In the genomic region with DNA sequence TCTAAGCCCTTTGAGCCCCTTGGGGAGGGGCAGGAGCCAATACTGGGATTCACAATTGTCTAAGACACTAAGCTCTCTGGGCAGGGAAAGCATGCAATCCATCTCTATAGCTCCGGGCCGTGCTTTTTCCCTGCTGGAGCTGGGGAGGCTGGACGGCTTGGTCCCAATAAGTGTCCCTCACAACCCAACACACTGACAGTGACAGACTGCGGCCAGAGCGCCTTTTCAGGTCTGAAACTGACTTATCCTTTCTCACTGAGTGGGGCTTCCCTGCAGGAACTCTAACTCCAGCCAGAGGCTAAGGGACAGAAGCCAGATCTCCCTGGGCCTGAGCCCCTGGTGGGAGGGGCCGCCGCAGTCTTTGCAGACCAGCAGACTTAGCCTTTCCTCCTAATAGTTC, we compare ENCODE assay signal across 28 cellular contexts.
"Had no signal": no experiment of that assay in that cellular context is flagged by ENCODE, and none has a peak within 500 bp of the region (broad histone marks: within the 10 kb centered on the region; RNA-seq: fewer than 3 reads in every experiment).

No MANE protein-coding gene starts in this region.

- H3K9me3 Mint-ChIP-seq: stimulated activated effector memory CD8-positive, alpha-beta T cell treated with anti-CD3 and anti-CD28 coated beads, Interleukin-12 subunit alpha, Interleukin-12 subunit beta, amount 100 ng/mL, for 72 hours; stimulated activated memory B cell treated with anti-CD40 and anti-IgM and Interleukin-4, amounts not matched to agents 10 μg/mL and 1 μg/mL and 100 μg/mL, for 72 hours; stimulated activated naive B cell treated with anti-CD40 and anti-IgM and Interleukin-4, amounts not matched to agents 10 μg/mL and 1 μg/mL and 100 μg/mL, for 72 hours; stimulated activated naive CD8-positive, alpha-beta T cell treated with anti-CD3 and anti-CD28 coated beads, Interleukin-15, amount 100 ng/mL, for 72 hours; stimulated activated naive CD8-positive, alpha-beta T cell treated with anti-CD3 and anti-CD28 coated beads, Interleukin-15, Interleukin-2, amounts not matched to agents 100 ng/mL and 50 ng/mL, for 24 hours; type B pancreatic cell had no signal

- H3K4me3 ChIP-seq: stomach, suprapubic skin, testis, thoracic aorta, thyroid gland, tibial artery, tibial nerve, transverse colon, upper lobe of left lung, upper lobe of right lung, uterus, vagina had no signal

- DNase-seq: stimulated activated CD4-positive, alpha-beta T cell treated with anti-CD3 and anti-CD28 coated beads, Interleukin-2, amount 100 ng/mL, for 48 hours; stimulated activated CD4-positive, alpha-beta T cell treated with anti-CD3 and anti-CD28 coated beads, Interleukin-4, amount 100 ng/mL, for 1 hour; stimulated activated CD4-positive, alpha-beta T cell treated with anti-CD3 and anti-CD28 coated beads, Interleukin-4, amount 100 ng/mL, for 24 hours; stimulated activated CD4-positive, alpha-beta T cell treated with anti-CD3 and anti-CD28 coated beads, Interleukin-4, amount 100 ng/mL, for 4 hours; stimulated activated CD8-positive, alpha-beta memory T cell treated with anti-CD3 and anti-CD28 coated beads, Interleukin-4, amount 100 ng/mL, for 48 hours; stimulated activated naive B cell treated with anti-CD40 and anti-IgM and Interleukin-4, amounts not matched to agents 10 μg/mL and 1 μg/mL and 100 μg/mL, for 72 hours; stimulated activated naive CD4-positive, alpha-beta T cell; stimulated activated naive CD4-positive, alpha-beta T cell treated with Interleukin-2 at 50 U/mL for 16 hours; stimulated activated naive CD8-positive, alpha-beta T cell treated with anti-CD3 and anti-CD28 coated beads, Interleukin-15, amount 100 ng/mL, for 72 hours; stimulated activated naive CD8-positive, alpha-beta T cell treated with anti-CD3 and anti-CD28 coated beads, Interleukin-15, Interleukin-2, amounts not matched to agents 100 U/mL and 50 U/mL, for 24 hours; stomach; testis; thyroid gland; tibial artery; transverse colon; trophoblast cell; upper lobe of left lung; upper lobe of right lung; uterus had no signal

- H3K27ac ChIP-seq: stomach, suprapubic skin, testis, thoracic aorta, thyroid gland, tibial artery, tibial nerve, transverse colon, upper lobe of left lung, upper lobe of right lung, uterus, vagina had no signal

- FAIRE-seq: urothelium cell line had no signal

- H3K4me1 ChIP-seq: stomach, suprapubic skin, testis, thyroid gland, tibial artery, tibial nerve, transverse colon, upper lobe of left lung, upper lobe of right lung, uterus, vagina had no signal

- H3K4me3 Mint-ChIP-seq: stimulated activated effector memory CD8-positive, alpha-beta T cell treated with anti-CD3 and anti-CD28 coated beads, Interleukin-12 subunit alpha, Interleukin-12 subunit beta, amount 100 ng/mL, for 72 hours; stimulated activated memory B cell treated with anti-CD40 and anti-IgM and Interleukin-4, amounts not matched to agents 10 μg/mL and 1 μg/mL and 100 μg/mL, for 72 hours; stimulated activated naive B cell treated with anti-CD40 and anti-IgM and Interleukin-4, amounts not matched to agents 10 μg/mL and 1 μg/mL and 100 μg/mL, for 72 hours; stimulated activated naive CD8-positive, alpha-beta T cell treated with anti-CD3 and anti-CD28 coated beads, Interleukin-15, amount 100 ng/mL, for 72 hours; stimulated activated naive CD8-positive, alpha-beta T cell treated with anti-CD3 and anti-CD28 coated beads, Interleukin-15, Interleukin-2, amounts not matched to agents 100 ng/mL and 50 ng/mL, for 24 hours; type B pancreatic cell had no signal

- H3K9me3 ChIP-seq: suprapubic skin, testis, thoracic aorta, thyroid gland, transverse colon, upper lobe of right lung, uterus, vagina had no signal

- H3K27me3 ChIP-seq: stomach, suprapubic skin, testis, thyroid gland, tibial artery, transverse colon, upper lobe of left lung, upper lobe of right lung, uterus, vagina had no signal

- H3K27ac Mint-ChIP-seq: stimulated activated effector memory CD8-positive, alpha-beta T cell treated with anti-CD3 and anti-CD28 coated beads, Interleukin-12 subunit alpha, Interleukin-12 subunit beta, amount 100 ng/mL, for 72 hours; stimulated activated memory B cell treated with anti-CD40 and anti-IgM and Interleukin-4, amounts not matched to agents 10 μg/mL and 1 μg/mL and 100 μg/mL, for 72 hours; stimulated activated naive B cell treated with anti-CD40 and anti-IgM and Interleukin-4, amounts not matched to agents 10 μg/mL and 1 μg/mL and 100 μg/mL, for 72 hours; stimulated activated naive CD8-positive, alpha-beta T cell treated with anti-CD3 and anti-CD28 coated beads, Interleukin-15, amount 100 ng/mL, for 72 hours; stimulated activated naive CD8-positive, alpha-beta T cell treated with anti-CD3 and anti-CD28 coated beads, Interleukin-15, Interleukin-2, amounts not matched to agents 100 ng/mL and 50 ng/mL, for 24 hours; type B pancreatic cell had no signal

- ATAC-seq: stimulated activated effector memory CD8-positive, alpha-beta T cell treated with anti-CD3 and anti-CD28 coated beads, Interleukin-12 subunit alpha, Interleukin-12 subunit beta, amount 100 ng/mL, for 72 hours; stimulated activated memory B cell treated with anti-CD40 and anti-IgM and Interleukin-4, amounts not matched to agents 10 μg/mL and 1 μg/mL and 100 μg/mL, for 72 hours; stimulated activated naive B cell treated with anti-CD40 and anti-IgM and Interleukin-4, amounts not matched to agents 10 μg/mL and 1 μg/mL and 100 μg/mL, for 72 hours; stimulated activated naive CD8-positive, alpha-beta T cell treated with anti-CD3 and anti-CD28 coated beads, Interleukin-15, amount 100 ng/mL, for 72 hours; stimulated activated naive CD8-positive, alpha-beta T cell treated with anti-CD3 and anti-CD28 coated beads, Interleukin-15, Interleukin-2, amounts not matched to agents 100 U/mL and 50 U/mL, for 24 hours; upper lobe of right lung had no signal

- H3K4me1 Mint-ChIP-seq: stimulated activated effector memory CD8-positive, alpha-beta T cell treated with anti-CD3 and anti-CD28 coated beads, Interleukin-12 subunit alpha, Interleukin-12 subunit beta, amount 100 ng/mL, for 72 hours; stimulated activated memory B cell treated with anti-CD40 and anti-IgM and Interleukin-4, amounts not matched to agents 10 μg/mL and 1 μg/mL and 100 μg/mL, for 72 hours; stimulated activated naive B cell treated with anti-CD40 and anti-IgM and Interleukin-4, amounts not matched to agents 10 μg/mL and 1 μg/mL and 100 μg/mL, for 72 hours; stimulated activated naive CD8-positive, alpha-beta T cell treated with anti-CD3 and anti-CD28 coated beads, Interleukin-15, amount 100 ng/mL, for 72 hours had no signal

- H3K36me3 Mint-ChIP-seq: stimulated activated effector memory CD8-positive, alpha-beta T cell treated with anti-CD3 and anti-CD28 coated beads, Interleukin-12 subunit alpha, Interleukin-12 subunit beta, amount 100 ng/mL, for 72 hours; stimulated activated memory B cell treated with anti-CD40 and anti-IgM and Interleukin-4, amounts not matched to agents 10 μg/mL and 1 μg/mL and 100 μg/mL, for 72 hours; stimulated activated naive B cell treated with anti-CD40 and anti-IgM and Interleukin-4, amounts not matched to agents 10 μg/mL and 1 μg/mL and 100 μg/mL, for 72 hours; type B pancreatic cell had no signal

- H3K27me3 Mint-ChIP-seq: stimulated activated memory B cell treated with anti-CD40 and anti-IgM and Interleukin-4, amounts not matched to agents 10 μg/mL and 1 μg/mL and 100 μg/mL, for 72 hours; stimulated activated naive CD8-positive, alpha-beta T cell treated with anti-CD3 and anti-CD28 coated beads, Interleukin-15, amount 100 ng/mL, for 72 hours; stimulated activated naive CD8-positive, alpha-beta T cell treated with anti-CD3 and anti-CD28 coated beads, Interleukin-15, Interleukin-2, amounts not matched to agents 100 ng/mL and 50 ng/mL, for 24 hours; type B pancreatic cell had no signal

- H3K36me3 ChIP-seq: stomach, suprapubic skin, thoracic aorta, thyroid gland, tibial artery, tibial nerve, transverse colon, upper lobe of left lung, upper lobe of right lung, uterus, vagina had no signal
